14 cellular contexts compared by ENCODE assay signal in the genomic region with DNA sequence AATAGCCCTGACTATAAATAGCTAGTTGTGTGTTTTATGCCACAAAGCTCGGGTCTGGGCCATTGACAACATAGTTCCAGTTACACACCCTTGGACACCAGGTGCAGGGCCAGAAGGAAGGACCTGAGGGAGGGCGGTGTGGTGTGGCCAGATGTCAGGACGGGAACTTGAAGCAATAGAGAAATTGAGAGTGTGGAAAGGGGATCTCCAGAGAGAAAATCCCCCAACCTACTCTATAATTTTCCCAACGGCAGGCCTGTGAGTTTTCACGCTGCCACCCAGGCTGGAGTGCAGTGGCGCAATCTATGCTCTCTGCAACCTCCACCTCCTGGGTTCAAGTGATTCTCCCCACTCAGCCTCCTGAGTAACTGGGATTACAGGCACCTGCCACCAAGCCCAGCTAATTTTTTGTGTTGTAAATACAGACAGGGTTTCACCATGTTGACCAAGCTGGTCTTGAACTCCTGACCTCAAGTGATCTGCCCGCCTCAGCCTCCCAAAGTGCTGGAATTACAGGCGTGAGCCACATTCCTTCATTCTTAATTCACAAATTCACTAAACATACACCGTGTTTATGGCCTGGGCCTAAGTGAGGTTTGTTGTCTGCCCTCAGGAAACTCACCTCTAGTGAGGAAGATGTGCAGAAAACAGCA.
DNase-seq lines count a peak whose midpoint lies in the region; ATAC-seq and TF ChIP-seq lines count a peak whose summit lies in the region.
"Had no signal": no experiment of that assay in that cellular context is flagged by ENCODE, and none has a peak within 500 bp of the region (broad histone marks: within the 10 kb centered on the region; RNA-seq: fewer than 3 reads in every experiment).

No MANE protein-coding gene starts in this region.

- no peak overlapping the region for H3K4me3 ChIP-seq in BLaER1
- H3K4me3 ChIP-seq: stomach had no signal

- no peak overlapping the region for H3K4me3 Mint-ChIP-seq in activated T-helper 17 cell treated with anti-CD3 and anti-CD28 coated beads, Interleukin-2, amount 50 U/mL, for 72 hours

- ATAC-seq in GM18868 (IDR thresholded peaks at IDR 0.05; ENCODE audit: unreplicated experiment) (peak; percentile 66), HG03108 (IDR thresholded peaks at IDR 0.05; ENCODE audit: unreplicated experiment) (peak; percentile 50), GM21526 (IDR thresholded peaks at IDR 0.05; ENCODE audit: low FRiP score, unreplicated experiment) (no peak)
- ATAC-seq in activated T-helper 17 cell treated with anti-CD3 and anti-CD28 coated beads, Interleukin-2, amount 50 U/mL, for 72 hours (replicated peaks) = no peak
- ATAC-seq: HCT116 had no signal

- H4K20me1 ChIP-seq in BLaER1 = no peaks in the 10 kb centered on the region

- no peak overlapping the region for H3K9ac ChIP-seq in BLaER1

- no peaks in the 10 kb centered on the region for H3K9me3 ChIP-seq in BLaER1
- H3K9me3 ChIP-seq: stomach had no signal

- peaks cover 18% of the 10 kb centered on the region for H3K4me1 Mint-ChIP-seq in activated T-helper 17 cell treated with anti-CD3 and anti-CD28 coated beads, Interleukin-2, amount 50 U/mL, for 72 hours

- TF ChIP-seq CTCF in VCaP (conservative IDR thresholded peaks at IDR 0.05) = no peak

- no peak for DNase-seq in NK-92 treated with Interleukin-12 subunit alpha and Interleukin-12 subunit beta, amount 100 ng/mL, for 24 hours (lab: John Stamatoyannopoulos, UW)
- DNase-seq in glomerular visceral epithelial cell (ENCODE audit: extremely low spot score) = no peak
- DNase-seq: aorta, IMR-90, NCI-H2171, stomach had no signal

- H3K27me3 Mint-ChIP-seq in activated T-helper 17 cell treated with anti-CD3 and anti-CD28 coated beads, Interleukin-2, amount 50 U/mL, for 72 hours = no peaks in the 10 kb centered on the region

- no peaks in the 10 kb centered on the region for H3K36me3 Mint-ChIP-seq in activated T-helper 17 cell treated with anti-CD3 and anti-CD28 coated beads, Interleukin-2, amount 50 U/mL, for 72 hours (ENCODE audit: low read depth)

- H3K9me3 Mint-ChIP-seq in activated T-helper 17 cell treated with anti-CD3 and anti-CD28 coated beads, Interleukin-2, amount 50 U/mL, for 72 hours = no peaks in the 10 kb centered on the region

- H3K36me3 ChIP-seq in BLaER1 = no peaks in the 10 kb centered on the region
- H3K36me3 ChIP-seq: stomach had no signal

- H3K27ac ChIP-seq in BLaER1 (0 out of 2 replicates have a peak overlapping the region, but pooled peaks have one; percentile 35), VCaP (peak overlapping the region; percentile 81; the same call in 1 of the 2 replicates)
- H3K27ac ChIP-seq: epithelial cell of prostate, stomach had no signal

- peak overlapping the region; percentile 71 for H3K4me2 ChIP-seq in BLaER1

- no peak overlapping the region for H3K27ac Mint-ChIP-seq in activated T-helper 17 cell treated with anti-CD3 and anti-CD28 coated beads, Interleukin-2, amount 50 U/mL, for 72 hours

- no peaks in the 10 kb centered on the region for H3K27me3 ChIP-seq in BLaER1
- H3K27me3 ChIP-seq: stomach had no signal

- H3K4me1 ChIP-seq in BLaER1 = peaks cover 37% of the 10 kb centered on the region
- H3K4me1 ChIP-seq: stomach had no signal

Comparison
In these comparisons a context has a peak if more than half of its experiments do, and no peak if none do; other contexts are left out.
1. ATAC-seq: peak in GM18868 (single experiment) and HG03108 (single experiment); none in activated T-helper 17 cell treated with anti-CD3 and anti-CD28 coated beads, Interleukin-2, amount 50 U/mL, for 72 hours (single experiment) and GM21526 (single experiment).